Comparison of ENCODE assay signal across 7 cellular contexts in genomic region chr10:94350500-94350899, GRCh38. TPM values are rescaled to one million over a fixed set of nuclear protein-coding genes. Genes with fewer than 3 reads are reported as not detected.
DNase-seq lines count a peak whose midpoint lies in the region; ATAC-seq, FAIRE-seq and TF ChIP-seq lines count a peak whose summit lies in the region.
"Not testable (repeated sequence)": the region's sequence is repeated elsewhere in the genome, so short reads cannot be mapped to it uniquely, and the experiment has no call there.

No MANE protein-coding gene starts in this region.

- peaks cover 51% of the 10 kb centered on the region for H3K36me3 ChIP-seq in GM23248 (ENCODE audit: low read depth)

- CTCF ChIA-PET in MCF 10A (lab: Yijun Ruan, JAX) = interaction anchor here (0.6 to 3.4 kb wide), 7 partner anchors 13 to 653 kb away, joined by 3 to 25 read pairs (median 4); no protein-coding TSS in a partner anchor

- in situ Hi-C loops in Caki2 (cut with HindIII; ENCODE audit: low pct_unique_long_range_greater_than_20kb, low sequenced_read_pairs); GM23248 (cut with MboI): not testable (repeated sequence)

- not testable (repeated sequence) for H3K4me3 ChIP-seq in GM23248

- H3K27ac ChIP-seq in GM23248 = not testable (repeated sequence)

- H3K27me3 ChIP-seq in GM23248 (replicated peaks; ENCODE audit: insufficient read depth) = not testable (repeated sequence)

- peak; percentile 31 for DNase-seq in Caki2 (ENCODE audit: low read depth)
- peak; percentile 8 for DNase-seq in GM23248
- peak; percentile 36 for DNase-seq in HT1080 (ENCODE audit: low read depth)
- peak; percentile 37 for DNase-seq in RCC 7860 (ENCODE audit: low spot score)
- not testable (repeated sequence) for DNase-seq in MCF 10A (ENCODE audit: unreplicated experiment); memory B cell (ENCODE audit: low spot score in 2 of 2)
- peak; percentile 47 for DNase-seq in glomerular visceral epithelial cell (ENCODE audit: extremely low spot score)

- peaks cover 70% of the 10 kb centered on the region for H3K36me3 Mint-ChIP-seq in MCF 10A (ENCODE audit: insufficient read depth, unreplicated experiment)
- H3K36me3 Mint-ChIP-seq in memory B cell = peaks cover 25% of the 10 kb centered on the region

- FAIRE-seq in RCC 7860 (lab: Jason Lieb, UNC) = peak; percentile 78

- H3K27ac Mint-ChIP-seq in MCF 10A (ENCODE audit: low read depth, unreplicated experiment) (peak overlapping the region; percentile 70), memory B cell (peak overlapping the region; percentile 50)

- not testable (repeated sequence) for H3K4me3 Mint-ChIP-seq in MCF 10A (ENCODE audit: unreplicated experiment); memory B cell

- not testable (repeated sequence) for TF ChIP-seq CTCF in MCF 10A (IDR thresholded peaks at IDR 0.05; ENCODE audit: unreplicated experiment)

- POLR2A ChIA-PET in MCF 10A (lab: Yijun Ruan, JAX) = interaction anchor here (0.6 to 1.2 kb wide), 3 partner anchors 11 to 456 kb away, joined by 3 to 5 read pairs (median 3); partner anchors contain the start of gene NOC3L

- not testable (repeated sequence) for ATAC-seq in memory B cell (ENCODE audit: low read depth)

- H3K27me3 Mint-ChIP-seq in MCF 10A (ENCODE audit: insufficient read depth, unreplicated experiment); memory B cell: not testable (repeated sequence)

- WGBS in GM23248 (ENCODE audit: low coverage in 1 of 2, low lambda C conversion rate in 2 of 2, missing lambda C conversion rate in 2 of 2), 2 experiments = 69 to 82% methylated on average over 4 of the region's 4 CpGs

- not testable (repeated sequence) for H3K4me1 Mint-ChIP-seq in MCF 10A (ENCODE audit: insufficient read depth, unreplicated experiment); memory B cell

- H2AFZ ChIP-seq in GM23248 = not testable (repeated sequence)

- not testable (repeated sequence) for BruUV-seq in MCF 10A (replicated peaks; lab: Mats Ljungman, UMichigan)

- not testable (repeated sequence) for H3K4me2 ChIP-seq in GM23248 (ENCODE audit: unreplicated experiment)

- H3K9ac ChIP-seq in GM23248 = not testable (repeated sequence)

- H3K9me3 Mint-ChIP-seq in MCF 10A (ENCODE audit: unreplicated experiment); memory B cell: not testable (repeated sequence)

- not testable (repeated sequence) for H3K4me1 ChIP-seq in GM23248 (ENCODE audit: insufficient read depth)

- not testable (repeated sequence) for H3K9me2 ChIP-seq in GM23248 (ENCODE audit: insufficient read depth)

- H3K9me3 ChIP-seq in GM23248 (ENCODE audit: low read depth) = not testable (repeated sequence)

- H3F3A ChIP-seq in GM23248 (ENCODE audit: insufficient read depth) = not testable (repeated sequence)

- H4K20me1 ChIP-seq in GM23248 (ENCODE audit: insufficient read depth) = not testable (repeated sequence)

- H3K79me2 ChIP-seq in GM23248 (ENCODE audit: insufficient read depth) = not testable (repeated sequence)

- intact Hi-C loops in MCF 10A (cut with micrococcal nuclease) = not testable (repeated sequence)

RNA-seq across cellular contexts. Expression of gene NOC3L, which starts 12.2 kb away (rescaled TPM):
- total RNA-seq in Caki2 (2014; rRNA removed; shearing (Covaris generic); ENCODE audit: low replicate concordance) = 20.3 and 25.2 TPM in 2 replicates
- total RNA-seq in GM23248 (2014; rRNA removed; shearing (Covaris generic)) = 29.9 and 44.9 TPM in 2 replicates
- 22.3 and 23.4 TPM in 2 replicates for polyA plus RNA-seq in GM23248 (2016; fragmentation: Nextera tagmentation; extraction: Ambion mirVana)
- total RNA-seq in HT1080 (2014; rRNA removed; shearing (Covaris generic)) = 46.9 and 49.1 TPM in 2 replicates
- polyA plus RNA-seq in HT1080 (2015; cell fraction: cytosol; rRNA removed) = 33.9 and 42.0 TPM in 2 replicates
- polyA plus RNA-seq in HT1080 (2015; cell fraction: nucleus; rRNA removed) = 89.0 and 105 TPM in 2 replicates
- total RNA-seq in MCF 10A (2022) = 24.9 and 39.0 TPM in 2 replicates

RNA-seq across cellular contexts. Expression of gene TBC1D12, which starts 51.8 kb away (rescaled TPM):
- 4.7 and 14.8 TPM in 2 replicates for total RNA-seq in Caki2 (2014; rRNA removed; shearing (Covaris generic); ENCODE audit: low replicate concordance)
- 11.4 and 12.9 TPM in 2 replicates for total RNA-seq in GM23248 (2014; rRNA removed; shearing (Covaris generic))
- polyA plus RNA-seq in GM23248 (2016; fragmentation: Nextera tagmentation; extraction: Ambion mirVana) = 3.8 and 6.5 TPM in 2 replicates
- total RNA-seq in HT1080 (2014; rRNA removed; shearing (Covaris generic)) = 4.6 and 4.8 TPM in 2 replicates
- 4.4 and 5.0 TPM in 2 replicates for polyA plus RNA-seq in HT1080 (2015; cell fraction: cytosol; rRNA removed)
- polyA plus RNA-seq in HT1080 (2015; cell fraction: nucleus; rRNA removed) = 6.7 and 8.6 TPM in 2 replicates
- total RNA-seq in MCF 10A (2022) = 5.4 and 5.9 TPM in 2 replicates
